Comparison of ENCODE assay signal across 8 cellular contexts in genomic region chr11:67437082-67437821, GRCh38. TPM values are rescaled to one million over a fixed set of nuclear protein-coding genes. Genes with fewer than 3 reads are reported as not detected.
DNase-seq lines count a peak whose midpoint lies in the region; ATAC-seq, FAIRE-seq and TF ChIP-seq lines count a peak whose summit lies in the region.

Gene PTPRCAP (minus strand): TSS chr11:67437682. CDS start chr11:67437619, 63 bp downstream.

- H3K27ac ChIP-seq in cardiac muscle cell (peak within 1 kb of the TSS; percentile 39), kidney (ENCODE audit: low read depth in 2 of 2, low read length in 2 of 2) (no peak within 1 kb of the TSS)

- H3K36me3 ChIP-seq in cardiac muscle cell (peaks cover 13% of the 10 kb centered on the region), kidney (ENCODE audit: control insufficient read depth in 1 of 2, insufficient read depth in 2 of 2, low read length in 2 of 2) (peaks cover 4 to 9% of the 10 kb centered on the region in 2 donors)

- H3K9ac ChIP-seq in kidney (ENCODE audit: low read length in 2 of 2), result no peak within 1 kb of the TSS

- H3K27me3 Mint-ChIP-seq in progenitor cell of endocrine pancreas, result no peaks in the 10 kb centered on the region

- no peaks in the 10 kb centered on the region for H3K4me1 Mint-ChIP-seq in progenitor cell of endocrine pancreas (ENCODE audit: low read depth)

- no peaks in the 10 kb centered on the region for H3K27me3 ChIP-seq in cardiac muscle cell

- no peak within 1 kb of the TSS for H3K27ac Mint-ChIP-seq in progenitor cell of endocrine pancreas

- no peaks in the 10 kb centered on the region for H3K9me3 ChIP-seq in cardiac muscle cell (ENCODE audit: low read depth)
- no peaks in the 10 kb centered on the region for H3K9me3 ChIP-seq in kidney (ENCODE audit: control insufficient read depth in 1 of 2, low read length in 2 of 2)

- no peak within 1 kb of the TSS for H3K4me3 Mint-ChIP-seq in progenitor cell of endocrine pancreas (ENCODE audit: low read depth)

- no peak for ATAC-seq in Right ventricle myocardium inferior
- peak; percentile 10 for ATAC-seq in stimulated activated naive CD8-positive, alpha-beta T cell treated with anti-CD3 and anti-CD28 coated beads, Interleukin-15, Interleukin-2, amounts not matched to agents 100 U/mL and 50 U/mL, for 24 hours

- H3K4me3 ChIP-seq in cardiac muscle cell (no peak within 1 kb of the TSS), kidney (ENCODE audit: low read length in 2 of 2) (no peak within 1 kb of the TSS)

- no peak for TF ChIP-seq CTCF in cardiac muscle cell (IDR thresholded peaks at IDR 0.05; ENCODE audit: low read depth, low read length)
- TF ChIP-seq CTCF in kidney (IDR thresholded peaks at IDR 0.05; ENCODE audit: borderline replicate concordance, extremely low read depth, insufficient read depth), result no peak
- TF ChIP-seq CTCF in progenitor cell of endocrine pancreas (IDR thresholded peaks at IDR 0.05; ENCODE audit: unreplicated experiment), result no peak

- H3K4me1 ChIP-seq in cardiac muscle cell (ENCODE audit: low read depth) (no peaks in the 10 kb centered on the region), kidney (ENCODE audit: control insufficient read depth in 1 of 2, insufficient read depth in 1 of 2, low read depth in 1 of 2, low read length in 2 of 2) (peaks cover 0 to 8% of the 10 kb centered on the region in 2 donors)

- no peak for FAIRE-seq in kidney (lab: Jason Lieb, UNC)

- intact Hi-C loops in Right ventricle myocardium inferior (cut with DNase I), result no loop called here
- intact Hi-C loops in kidney (cut with DNase I), result no loop called here

- H3K36me3 Mint-ChIP-seq in progenitor cell of endocrine pancreas (ENCODE audit: insufficient read depth), result no peaks in the 10 kb centered on the region

- DNase-seq in cardiac muscle cell (ENCODE audit: low read depth in 1 of 2, low spot score in 1 of 2) (peak in 1 of 2 donors; percentile 23), Right ventricle myocardium inferior (ENCODE audit: missing footprints) (no peak), kidney (peak; percentile 85), progenitor cell of endocrine pancreas (ENCODE audit: low spot score, unreplicated experiment) (no peak), putamen (ENCODE audit: low spot score) (no peak), nucleus accumbens (lab: John Stamatoyannopoulos, UW) (no peak)
- DNase-seq in activated CD8-positive, alpha-beta memory T cell treated with anti-CD3 and anti-CD28 coated beads for 1 hour (ENCODE audit: extremely low read depth in 1 of 2, low read depth in 1 of 2), result peak; percentile 39 to 67
- peak; percentile 82 for DNase-seq in stimulated activated naive CD8-positive, alpha-beta T cell treated with anti-CD3 and anti-CD28 coated beads, Interleukin-15, Interleukin-2, amounts not matched to agents 100 U/mL and 50 U/mL, for 24 hours

- H3K9me3 Mint-ChIP-seq in progenitor cell of endocrine pancreas (ENCODE audit: low read depth), result no peaks in the 10 kb centered on the region

RNA-seq across cellular contexts. Expression of gene PTPRCAP, which starts in this region (rescaled TPM):
- total RNA-seq in cardiac muscle cell (4.1 and 6.1 TPM in 2 replicates), Right ventricle myocardium inferior (1.7 TPM), kidney (20.3 TPM), progenitor cell of endocrine pancreas (0.73 and 2.3 TPM in 2 replicates)
- polyA plus RNA-seq in cardiac muscle cell (2.5 and 3.2 TPM in 2 replicates), kidney (ENCODE audit: insufficient read depth, low read depth, low replicate concordance) (4.7 TPM)

Comparison
In these comparisons a context has a peak if more than half of its experiments do, and no peak if none do; other contexts are left out.
1. DNase-seq: peak in activated CD8-positive, alpha-beta memory T cell treated with anti-CD3 and anti-CD28 coated beads for 1 hour (2 of 2), kidney (single experiment) and stimulated activated naive CD8-positive, alpha-beta T cell treated with anti-CD3 and anti-CD28 coated beads, Interleukin-15, Interleukin-2, amounts not matched to agents 100 U/mL and 50 U/mL, for 24 hours (single experiment); none in Right ventricle myocardium inferior (single experiment), progenitor cell of endocrine pancreas (single experiment), putamen (single experiment) and nucleus accumbens (0 of 56).